In genomic region chrX:124573458-124573857, GRCh38 we compare ENCODE assay signal across 24 cellular contexts.
DNase-seq lines count a peak whose midpoint lies in the region; FAIRE-seq and TF ChIP-seq lines count a peak whose summit lies in the region.
"Had no signal": no experiment of that assay in that cellular context is flagged by ENCODE, and none has a peak within 500 bp of the region (broad histone marks: within the 10 kb centered on the region; RNA-seq: fewer than 3 reads in every experiment).

No MANE protein-coding gene starts in this region.

- H3K36me3 Mint-ChIP-seq in type B pancreatic cell: no peaks in the 10 kb centered on the region
- H3K36me3 Mint-ChIP-seq: activated naive CD4-positive, alpha-beta T cell treated with anti-CD3 and anti-CD28 coated beads, Interleukin-2, amount 50 U/mL, for 72 hours; CD8-positive, alpha-beta memory T cell; neural progenitor cell had no signal

- H3K4ac ChIP-seq in mesenchymal stem cell (ENCODE audit: low read depth in 1 of 2, low read length in 2 of 2): no peak overlapping the region

- H3K4me1 ChIP-seq in mesenchymal stem cell (ENCODE audit: control insufficient read depth, insufficient read depth, low read depth, low read length) (no peaks in the 10 kb centered on the region), sigmoid colon (no peaks in the 10 kb centered on the region)
- H3K4me1 ChIP-seq: BE2C, neural progenitor cell, SJSA1 had no signal

- H2BK120ac ChIP-seq in mesenchymal stem cell (ENCODE audit: low read depth, low read length): no peak overlapping the region

- no peaks in the 10 kb centered on the region for H3K36me3 ChIP-seq in SK-N-MC (ENCODE audit: insufficient read depth, low read length)
- no peaks in the 10 kb centered on the region for H3K36me3 ChIP-seq in mesenchymal stem cell (ENCODE audit: control insufficient read depth in 1 of 2, insufficient read depth in 2 of 2, low read depth in 1 of 2, low read length in 2 of 2)
- H3K36me3 ChIP-seq in sigmoid colon: no peaks in the 10 kb centered on the region
- H3K36me3 ChIP-seq: BE2C, neural progenitor cell, SJSA1 had no signal

- H3K9me3 ChIP-seq in SK-N-MC (ENCODE audit: low read depth, low read length) (no peaks in the 10 kb centered on the region), mesenchymal stem cell (ENCODE audit: control insufficient read depth, low read length) (no peaks in the 10 kb centered on the region), sigmoid colon (no peaks in the 10 kb centered on the region)
- H3K9me3 ChIP-seq: BE2C, SJSA1 had no signal

- H3K14ac ChIP-seq in mesenchymal stem cell (ENCODE audit: low read length in 2 of 2): no peak overlapping the region

- H3K4me3 ChIP-seq in SK-N-MC (peak overlapping the region; percentile 46), mesenchymal stem cell (ENCODE audit: insufficient read depth in 1 of 2, low read depth in 1 of 2, low read length in 2 of 2) (no peak overlapping the region), sigmoid colon (no peak overlapping the region)
- H3K4me3 ChIP-seq: neural progenitor cell, SJSA1 had no signal

- H3K4me2 ChIP-seq in mesenchymal stem cell (ENCODE audit: low read length, poor library complexity, severe bottlenecking): no peak overlapping the region
- H3K4me2 ChIP-seq: neural progenitor cell had no signal

- peak; percentile 42 for FAIRE-seq in GM18507 (lab: Jason Lieb, UNC)
- FAIRE-seq: GM12892 had no signal

- H3K27ac ChIP-seq in SK-N-MC: peak overlapping the region; percentile 47; the same call in 1 of the 2 replicates
- no peak overlapping the region for H3K27ac ChIP-seq in mesenchymal stem cell (ENCODE audit: low read length, poor library complexity, severe bottlenecking)
- H3K27ac ChIP-seq in sigmoid colon: no peak overlapping the region
- H3K27ac ChIP-seq: neural progenitor cell, SJSA1 had no signal

- 72% methylated on average over 2 of the region's 2 CpGs for whole genome bisulfite sequencing in mesenchymal stem cell
- 58 to 71% methylated on average over 2 of the region's 2 CpGs for WGBS in sigmoid colon, 2 donors

- no peak overlapping the region for H2BK5ac ChIP-seq in mesenchymal stem cell (ENCODE audit: low read depth, low read length, poor library complexity, severe bottlenecking)

- no peak for TF ChIP-seq EP300 in sigmoid colon (IDR thresholded peaks at IDR 0.05)

- no peak overlapping the region for H3K23ac ChIP-seq in mesenchymal stem cell (ENCODE audit: low read length in 2 of 2)

- no peaks in the 10 kb centered on the region for H3K4me1 Mint-ChIP-seq in type B pancreatic cell (ENCODE audit: unreplicated experiment)
- H3K4me1 Mint-ChIP-seq: CD8-positive, alpha-beta memory T cell; neural progenitor cell; stimulated activated naive CD8-positive, alpha-beta T cell treated with anti-CD3 and anti-CD28 coated beads, Interleukin-15, amount 100 ng/mL, for 72 hours had no signal

- H3K9ac ChIP-seq in SK-N-MC (ENCODE audit: insufficient read length): no peak overlapping the region
- no peak overlapping the region for H3K9ac ChIP-seq in mesenchymal stem cell (ENCODE audit: low read length)
- H3K9ac ChIP-seq: neural progenitor cell had no signal

- H2AK5ac ChIP-seq in mesenchymal stem cell (ENCODE audit: low read length, severe bottlenecking): no peak overlapping the region

- intact Hi-C loops in sigmoid colon (cut with DNase I): no loop called here

- no peaks in the 10 kb centered on the region for H3K9me3 Mint-ChIP-seq in type B pancreatic cell
- H3K9me3 Mint-ChIP-seq: activated naive CD4-positive, alpha-beta T cell treated with anti-CD3 and anti-CD28 coated beads, Interleukin-2, amount 50 U/mL, for 72 hours; CD8-positive, alpha-beta memory T cell; HFFc6; neural progenitor cell; stimulated activated naive CD8-positive, alpha-beta T cell treated with anti-CD3 and anti-CD28 coated beads, Interleukin-15, amount 100 ng/mL, for 72 hours had no signal

- H3K27me3 Mint-ChIP-seq in type B pancreatic cell: peaks cover 2% of the 10 kb centered on the region
- H3K27me3 Mint-ChIP-seq: CD8-positive, alpha-beta memory T cell; stimulated activated naive CD8-positive, alpha-beta T cell treated with anti-CD3 and anti-CD28 coated beads, Interleukin-15, amount 100 ng/mL, for 72 hours had no signal

- no peak overlapping the region for H2AFZ ChIP-seq in mesenchymal stem cell (ENCODE audit: low read depth, low read length)
- H2AFZ ChIP-seq: neural progenitor cell had no signal

- no peak overlapping the region for H3K4me3 Mint-ChIP-seq in type B pancreatic cell
- H3K4me3 Mint-ChIP-seq: CD8-positive, alpha-beta memory T cell; HFFc6; neural progenitor cell; stimulated activated naive CD8-positive, alpha-beta T cell treated with anti-CD3 and anti-CD28 coated beads, Interleukin-15, amount 100 ng/mL, for 72 hours had no signal

- no peaks in the 10 kb centered on the region for H3K79me1 ChIP-seq in mesenchymal stem cell (replicated peaks; ENCODE audit: low read length, poor library complexity, severe bottlenecking)

- H3K27me3 ChIP-seq in mesenchymal stem cell (ENCODE audit: control insufficient read depth in 1 of 2, insufficient read depth in 1 of 2, low read length in 2 of 2) (no peaks in the 10 kb centered on the region), sigmoid colon (no peaks in the 10 kb centered on the region)
- H3K27me3 ChIP-seq: BE2C, neural progenitor cell, SJSA1 had no signal

- TF ChIP-seq CTCF in sigmoid colon (IDR thresholded peaks at IDR 0.05) (no peak), type B pancreatic cell (conservative IDR thresholded peaks at IDR 0.05) (no peak)

- DNase-seq in GM18507 (ENCODE audit: extremely low spot score, insufficient read length, low read depth) (no peak), SK-N-MC (ENCODE audit: low read depth, low spot score) (peak; percentile 16), fibroblast of gingiva (ENCODE audit: low read depth) (peak; percentile 62), mesenchymal stem cell (peak; percentile 29), sigmoid colon (no peak), type B pancreatic cell (ENCODE audit: extremely low spot score, unreplicated experiment) (no peak)
- no peak for DNase-seq in central memory CD4-positive, alpha-beta T cell
- DNase-seq in stimulated activated CD8-positive, alpha-beta memory T cell treated with anti-CD3 and anti-CD28 coated beads, Interleukin-4, amount 100 ng/mL, for 48 hours: no peak
- DNase-seq: activated CD4-positive, alpha-beta T cell treated with anti-CD3 and anti-CD28 coated beads, Interleukin-2, amount 50 U/mL, for 48 hours; activated CD8-positive, alpha-beta memory T cell treated with anti-CD3 and anti-CD28 coated beads, Interleukin-2, amount 50 U/mL, for 4 hours; BE2C; CD8-positive, alpha-beta memory T cell; DMS 273 treated with DMSO at 0.1 percent for 48 hours; GOT3; HFFc6; mesendoderm; NCI-H1105 treated with DMSO at 0.1 percent for 48 hours; NCI-H2029; NCI-H526 treated with DMSO at 0.1 percent for 48 hours; stimulated activated naive CD8-positive, alpha-beta T cell treated with anti-CD3 and anti-CD28 coated beads, Interleukin-15, amount 100 ng/mL, for 72 hours had no signal

- no peak overlapping the region for H3K18ac ChIP-seq in mesenchymal stem cell (ENCODE audit: low read depth in 1 of 2, low read length in 2 of 2)

- TF ChIP-seq POLR2A in sigmoid colon (IDR thresholded peaks at IDR 0.05): no peak

- H2BK12ac ChIP-seq in mesenchymal stem cell (ENCODE audit: low read length in 2 of 2): no peak overlapping the region

- H3K27ac Mint-ChIP-seq in type B pancreatic cell: no peak overlapping the region
- H3K27ac Mint-ChIP-seq: activated naive CD4-positive, alpha-beta T cell treated with anti-CD3 and anti-CD28 coated beads, Interleukin-2, amount 50 U/mL, for 72 hours; CD8-positive, alpha-beta memory T cell; HFFc6; neural progenitor cell; stimulated activated naive CD8-positive, alpha-beta T cell treated with anti-CD3 and anti-CD28 coated beads, Interleukin-15, amount 100 ng/mL, for 72 hours had no signal

- H4K8ac ChIP-seq in mesenchymal stem cell (ENCODE audit: low read length): no peak overlapping the region

- no peak overlapping the region for H4K91ac ChIP-seq in mesenchymal stem cell (ENCODE audit: low read length)

- H2BK15ac ChIP-seq in mesenchymal stem cell (ENCODE audit: low read depth, poor library complexity, severe bottlenecking): no peak overlapping the region

Comparison
In these comparisons a context has a peak if more than half of its experiments do, and no peak if none do; other contexts are left out.
1. DNase-seq: peak in SK-N-MC (single experiment), fibroblast of gingiva (single experiment) and mesenchymal stem cell (single experiment); none in GM18507 (single experiment), sigmoid colon (single experiment), central memory CD4-positive, alpha-beta T cell (single experiment), type B pancreatic cell (single experiment) and stimulated activated CD8-positive, alpha-beta memory T cell treated with anti-CD3 and anti-CD28 coated beads, Interleukin-4, amount 100 ng/mL, for 48 hours (single experiment).